Comparison of ENCODE assay signal across 21 cellular contexts in genomic region chrX:130030826-130031225, GRCh38.
"Had no signal": no experiment of that assay in that cellular context is flagged by ENCODE, and none has a peak within 500 bp of the region (broad histone marks: within the 10 kb centered on the region; RNA-seq: fewer than 3 reads in every experiment).

No MANE protein-coding gene starts in this region.

- H3K27me3 ChIP-seq: pancreas, sigmoid colon, stomach, thyroid gland had no signal

- H3K4me1 Mint-ChIP-seq: mesothelial cell of epicardium; nephron; stimulated activated effector memory CD8-positive, alpha-beta T cell treated with anti-CD3 and anti-CD28 coated beads, Interleukin-12 subunit alpha, Interleukin-12 subunit beta, amount 100 ng/mL, for 72 hours had no signal

- H3K36me3 ChIP-seq: pancreas had no signal

- ATAC-seq: effector memory CD8-positive, alpha-beta T cell; left lobe of liver; naive thymus-derived CD4-positive, alpha-beta T cell; pancreas; right cardiac atrium; stimulated activated effector memory CD8-positive, alpha-beta T cell treated with anti-CD3 and anti-CD28 coated beads, Interleukin-12 subunit alpha, Interleukin-12 subunit beta, amount 100 ng/mL, for 72 hours had no signal

- H3K9me3 Mint-ChIP-seq: effector memory CD8-positive, alpha-beta T cell; stimulated activated effector memory CD8-positive, alpha-beta T cell treated with anti-CD3 and anti-CD28 coated beads, Interleukin-12 subunit alpha, Interleukin-12 subunit beta, amount 100 ng/mL, for 72 hours had no signal

- DNase-seq: cortex of kidney; effector memory CD8-positive, alpha-beta T cell; kidney; mesenchymal stem cell; naive thymus-derived CD4-positive, alpha-beta T cell; occipital lobe; right cardiac atrium; sigmoid colon; stimulated activated CD4-positive, alpha-beta T cell treated with anti-CD3 and anti-CD28 coated beads, Interleukin-2, amount 100 ng/mL, for 24 hours; stimulated activated CD4-positive, alpha-beta T cell treated with anti-CD3 and anti-CD28 coated beads, Interleukin-4, amount 100 ng/mL, for 24 hours; stimulated activated naive CD4-positive, alpha-beta T cell treated with Interleukin-2 at 50 U/mL for 16 hours; stomach; thyroid gland; trophoblast cell had no signal

- H3K9me3 ChIP-seq: pancreas, sigmoid colon, stomach, thyroid gland had no signal

- H3K4me3 ChIP-seq: lung, pancreas, sigmoid colon, stomach, thyroid gland had no signal

- H3K27me3 Mint-ChIP-seq: effector memory CD8-positive, alpha-beta T cell; naive thymus-derived CD4-positive, alpha-beta T cell; progenitor cell of endocrine pancreas had no signal

- H3K27ac ChIP-seq: pancreas, sigmoid colon, stomach, thyroid gland had no signal

- H3K27ac Mint-ChIP-seq: mesothelial cell of epicardium; naive thymus-derived CD4-positive, alpha-beta T cell; progenitor cell of endocrine pancreas; stimulated activated effector memory CD8-positive, alpha-beta T cell treated with anti-CD3 and anti-CD28 coated beads, Interleukin-12 subunit alpha, Interleukin-12 subunit beta, amount 100 ng/mL, for 72 hours had no signal

- H3K4me1 ChIP-seq: pancreas, sigmoid colon, stomach, thyroid gland had no signal

- H3K4me3 Mint-ChIP-seq: effector memory CD8-positive, alpha-beta T cell; mesothelial cell of epicardium; naive thymus-derived CD4-positive, alpha-beta T cell; nephron; stimulated activated effector memory CD8-positive, alpha-beta T cell treated with anti-CD3 and anti-CD28 coated beads, Interleukin-12 subunit alpha, Interleukin-12 subunit beta, amount 100 ng/mL, for 72 hours had no signal
